Comparison of ENCODE assay signal across 27 cellular contexts in genomic region chr1:109361649-109362048, GRCh38. TPM values are rescaled to one million over a fixed set of nuclear protein-coding genes. Genes with fewer than 3 reads are reported as not detected.
DNase-seq lines count a peak whose midpoint lies in the region; ATAC-seq and TF ChIP-seq lines count a peak whose summit lies in the region.
"Had no signal": no experiment of that assay in that cellular context is flagged by ENCODE, and none has a peak within 500 bp of the region (broad histone marks: within the 10 kb centered on the region; RNA-seq: fewer than 3 reads in every experiment).

No MANE protein-coding gene starts in this region.

- TF ChIP-seq CTCF in OCI-LY7 (conservative IDR thresholded peaks at IDR 0.05; ENCODE audit: low read length) = no peak
- no peak for TF ChIP-seq CTCF in fibroblast of villous mesenchyme (IDR thresholded peaks at IDR 0.05; ENCODE audit: insufficient read depth, low read depth, low read length)

- H3K36me3 Mint-ChIP-seq in activated CD4-positive, alpha-beta T cell treated with anti-CD3 and anti-CD28 coated beads for 36 hours (ENCODE audit: low read depth) = no peaks in the 10 kb centered on the region
- peaks cover 0 to 4% (median 3%) of the 10 kb centered on the region in 3 donors for H3K36me3 Mint-ChIP-seq in naive thymus-derived CD8-positive, alpha-beta T cell
- H3K36me3 Mint-ChIP-seq: activated CD4-positive, alpha-beta memory T cell treated with anti-CD3 and anti-CD28 coated beads for 36 hours; activated naive CD4-positive, alpha-beta T cell treated with anti-CD3 and anti-CD28 coated beads, Interleukin-2, amount 50 U/mL, for 72 hours had no signal

- no peak overlapping the region for H3K4me3 Mint-ChIP-seq in activated CD4-positive, alpha-beta T cell treated with anti-CD3 and anti-CD28 coated beads for 36 hours
- H3K4me3 Mint-ChIP-seq in naive thymus-derived CD8-positive, alpha-beta T cell = no peak overlapping the region
- H3K4me3 Mint-ChIP-seq: activated CD4-positive, alpha-beta memory T cell treated with anti-CD3 and anti-CD28 coated beads for 36 hours; activated T-cell treated with anti-CD3 and anti-CD28 coated beads, Interleukin-2, amount 50 U/mL, for 72 hours; naive thymus-derived CD4-positive, alpha-beta T cell; T-helper 1 cell treated with Interleukin-12 subunit alpha and Interleukin-12 subunit beta and Interleukin-4 antibody, amounts not matched to agents 30 μg/mL and 1 μg/mL, for 36 hours had no signal

- 0 out of 2 replicates have a peak overlapping the region, but pooled peaks have one; percentile 37 for H3K4me2 ChIP-seq in OCI-LY7 (ENCODE audit: low read length)

- CTCF ChIA-PET in activated CD4-positive, alpha-beta T cell treated with anti-CD3 and anti-CD28 coated beads for 36 hours (lab: Charles Lee) = interaction anchor here (0.8 to 1.6 kb wide), 4 partner anchors 10 to 84 kb away, joined by 3 to 7 read pairs (median 4); partner anchors contain the start of gene PSRC1
- CTCF ChIA-PET in OCI-LY7 (lab: Charles Lee; ENCODE audit: unreplicated experiment) = no interaction called here

- BruUV-seq in OCI-LY7 (replicated peaks; lab: Mats Ljungman, UMichigan) = no TSS peak

- DNase-seq in activated CD4-positive, alpha-beta T cell treated with anti-CD3 and anti-CD28 coated beads for 36 hours = no peak
- DNase-seq in activated CD4-positive, alpha-beta T cell treated with anti-CD3 and anti-CD28 coated beads, Interleukin-2, amount 50 U/mL, for 48 hours = no peak
- DNase-seq in OCI-LY7 (ENCODE audit: low spot score) (no peak), fibroblast of villous mesenchyme (ENCODE audit: low read depth) (peak; percentile 67)
- no peak for DNase-seq in naive thymus-derived CD8-positive, alpha-beta T cell
- DNase-seq: activated CD4-positive, alpha-beta memory T cell treated with anti-CD3 and anti-CD28 coated beads for 36 hours; activated T-cell treated with anti-CD3 and anti-CD28 coated beads, Interleukin-2, amount 50 U/mL, for 72 hours; DND-41; effector CD8-positive, alpha-beta T cell; esophagus squamous epithelium; heart right ventricle; naive thymus-derived CD4-positive, alpha-beta T cell; NCI-H2107; NCI-H524; SHP77; stimulated activated CD4-positive, alpha-beta T cell treated with anti-CD3 and anti-CD28 coated beads, Interleukin-4, amount 100 ng/mL, for 4 hours; thyroid gland had no signal

- H3K4me1 ChIP-seq in OCI-LY7 (ENCODE audit: insufficient read depth, low read length, poor library complexity, severe bottlenecking) = peaks cover 37% of the 10 kb centered on the region

- peak; percentile 44 for ATAC-seq in activated CD4-positive, alpha-beta T cell treated with anti-CD3 and anti-CD28 coated beads for 36 hours
- no peak for ATAC-seq in naive thymus-derived CD8-positive, alpha-beta T cell
- no peak for ATAC-seq in HG03520 (IDR thresholded peaks at IDR 0.05; ENCODE audit: unreplicated experiment)
- ATAC-seq in activated CD4-positive, CD25-positive, alpha-beta regulatory T cell treated with anti-CD3 and anti-CD28 coated beads, Interleukin-2, amount 50 U/mL, for 24 hours = no peak
- ATAC-seq: activated T-cell treated with anti-CD3 and anti-CD28 coated beads, Interleukin-2, amount 50 U/mL, for 72 hours; K562; naive thymus-derived CD4-positive, alpha-beta T cell had no signal

- H3K27me3 Mint-ChIP-seq in activated CD4-positive, alpha-beta T cell treated with anti-CD3 and anti-CD28 coated beads for 36 hours = peaks cover 11% of the 10 kb centered on the region
- peaks cover 0 to 6% (median 1%) of the 10 kb centered on the region in 5 donors for H3K27me3 Mint-ChIP-seq in naive thymus-derived CD8-positive, alpha-beta T cell

- no peak overlapping the region for H3K27ac Mint-ChIP-seq in activated CD4-positive, alpha-beta T cell treated with anti-CD3 and anti-CD28 coated beads for 36 hours
- H3K27ac Mint-ChIP-seq in naive thymus-derived CD8-positive, alpha-beta T cell = no peak overlapping the region
- H3K27ac Mint-ChIP-seq: activated CD4-positive, alpha-beta memory T cell treated with anti-CD3 and anti-CD28 coated beads for 36 hours; activated naive CD4-positive, alpha-beta T cell treated with anti-CD3 and anti-CD28 coated beads, Interleukin-2, amount 50 U/mL, for 72 hours; activated T-cell treated with anti-CD3 and anti-CD28 coated beads, Interleukin-2, amount 50 U/mL, for 72 hours; naive thymus-derived CD4-positive, alpha-beta T cell; T-helper 1 cell treated with Interleukin-12 subunit alpha and Interleukin-12 subunit beta and Interleukin-4 antibody, amounts not matched to agents 30 μg/mL and 1 μg/mL, for 36 hours had no signal

- H4K20me1 ChIP-seq in OCI-LY7 (ENCODE audit: insufficient read depth, low read length) = no peaks in the 10 kb centered on the region

- no peak overlapping the region for H3K27ac ChIP-seq in OCI-LY7 (ENCODE audit: low read depth, low read length, poor library complexity, severe bottlenecking)
- peak overlapping the region; percentile 53 for H3K27ac ChIP-seq in temporal lobe (ENCODE audit: low read depth, low read length)
- H3K27ac ChIP-seq: HL-60, VCaP had no signal

- POLR2A ChIA-PET in activated CD4-positive, alpha-beta T cell treated with anti-CD3 and anti-CD28 coated beads for 36 hours (lab: Charles Lee) = no interaction called here
- POLR2A ChIA-PET in OCI-LY7 (lab: Charles Lee) = interaction anchor here (0.8 to 1.6 kb wide), 3 partner anchors 9 to 54 kb away, joined by 3 to 7 read pairs (median 3); no protein-coding TSS in a partner anchor
- POLR2A ChIA-PET in naive thymus-derived CD8-positive, alpha-beta T cell (lab: Charles Lee) = no interaction called here

- intact Hi-C loops in activated CD4-positive, alpha-beta T cell treated with anti-CD3 and anti-CD28 coated beads for 36 hours (cut with DNase I, micrococcal nuclease) = no loop called here
- intact Hi-C loops in OCI-LY7 (cut with micrococcal nuclease; ENCODE audit: unreplicated experiment) = no loop called here

- no peaks in the 10 kb centered on the region for H3K9me2 ChIP-seq in OCI-LY7 (ENCODE audit: insufficient read depth, low read length)

- H2AFZ ChIP-seq in OCI-LY7 (ENCODE audit: low read length) = no peak overlapping the region

- no peaks in the 10 kb centered on the region for H3K79me2 ChIP-seq in OCI-LY7 (ENCODE audit: insufficient read depth, low read depth, low read length)

- H3K36me3 ChIP-seq in OCI-LY7 (ENCODE audit: insufficient read depth, low read length) = peaks cover 25% of the 10 kb centered on the region

- H3K9me3 Mint-ChIP-seq in activated CD4-positive, alpha-beta T cell treated with anti-CD3 and anti-CD28 coated beads for 36 hours (ENCODE audit: low read depth) = no peaks in the 10 kb centered on the region
- H3K9me3 Mint-ChIP-seq in naive thymus-derived CD8-positive, alpha-beta T cell = no peaks in the 10 kb centered on the region
- H3K9me3 Mint-ChIP-seq: activated CD4-positive, alpha-beta memory T cell treated with anti-CD3 and anti-CD28 coated beads for 36 hours; activated naive CD4-positive, alpha-beta T cell treated with anti-CD3 and anti-CD28 coated beads, Interleukin-2, amount 50 U/mL, for 72 hours; activated T-cell treated with anti-CD3 and anti-CD28 coated beads, Interleukin-2, amount 50 U/mL, for 72 hours; naive thymus-derived CD4-positive, alpha-beta T cell; T-helper 1 cell treated with Interleukin-12 subunit alpha and Interleukin-12 subunit beta and Interleukin-4 antibody, amounts not matched to agents 30 μg/mL and 1 μg/mL, for 36 hours had no signal

- no peaks in the 10 kb centered on the region for H3K4me1 Mint-ChIP-seq in activated CD4-positive, alpha-beta T cell treated with anti-CD3 and anti-CD28 coated beads for 36 hours
- no peaks in the 10 kb centered on the region for H3K4me1 Mint-ChIP-seq in naive thymus-derived CD8-positive, alpha-beta T cell

- no peaks in the 10 kb centered on the region for H3K9me3 ChIP-seq in OCI-LY7 (ENCODE audit: low read length)
- H3K9me3 ChIP-seq: esophagus squamous epithelium, heart right ventricle, thyroid gland had no signal

- no peak overlapping the region for H3K4me3 ChIP-seq in OCI-LY7 (ENCODE audit: low read depth, low read length, poor library complexity, severe bottlenecking)
- no peak overlapping the region for H3K4me3 ChIP-seq in fibroblast of villous mesenchyme (ENCODE audit: low read depth, low read length)
- H3K4me3 ChIP-seq: esophagus squamous epithelium, HAP-1, heart right ventricle, K562, lung, thyroid gland had no signal

RNA-seq across cellular contexts. Expression of gene SORT1, which starts 36.1 kb away (rescaled TPM):
- under 1 TPM; 0.39 to 0.55 TPM for total RNA-seq in activated CD4-positive, alpha-beta T cell treated with anti-CD3 and anti-CD28 coated beads for 36 hours
- total RNA-seq in OCI-LY7 (2014; rRNA removed; shearing (Covaris generic)) = 16.2 and 21.8 TPM in 2 replicates
- 40.8 and 45.5 TPM in 2 replicates for total RNA-seq in OCI-LY7 (2022)
- 38.4 and 41.9 TPM in 2 replicates for total RNA-seq in fibroblast of villous mesenchyme
- 46.7 TPM for total RNA-seq in temporal lobe
- total RNA-seq in naive thymus-derived CD8-positive, alpha-beta T cell = 1 to 10 TPM; 2.2 to 2.5 TPM
- polyA plus RNA-seq in naive thymus-derived CD8-positive, alpha-beta T cell = 1 to 10 TPM in 2 of 3 donors, under 1 TPM in 1; 0.43 to 1.6 (median 1.2) TPM
- polyA plus RNA-seq: naive thymus-derived CD4-positive, alpha-beta T cell had no signal

RNA-seq across cellular contexts. Expression of gene MYBPHL, which starts 54.8 kb away (rescaled TPM):
- total RNA-seq in activated CD4-positive, alpha-beta T cell treated with anti-CD3 and anti-CD28 coated beads for 36 hours = not detected
- 0.16 TPM in 1 of 2 replicates, not detected in the other for total RNA-seq in OCI-LY7 (2014; rRNA removed; shearing (Covaris generic))
- total RNA-seq in OCI-LY7 (2022) = 0.35 TPM in 1 of 2 replicates, not detected in the other
- total RNA-seq in fibroblast of villous mesenchyme = not detected in 2 replicates
- total RNA-seq in temporal lobe = not detected
- not detected for total RNA-seq in naive thymus-derived CD8-positive, alpha-beta T cell
- not detected for polyA plus RNA-seq in naive thymus-derived CD8-positive, alpha-beta T cell
- total RNA-seq: activated CD4-positive, alpha-beta memory T cell treated with anti-CD3 and anti-CD28 coated beads for 36 hours; activated naive CD4-positive, alpha-beta T cell treated with anti-CD3 and anti-CD28 coated beads, Interleukin-2, amount 50 U/mL, for 72 hours; activated T-cell treated with anti-CD3 and anti-CD28 coated beads, Interleukin-2, amount 50 U/mL, for 72 hours; esophagus squamous epithelium; naive thymus-derived CD4-positive, alpha-beta T cell; thyroid gland had no signal
- polyA plus RNA-seq: naive thymus-derived CD4-positive, alpha-beta T cell had no signal

Comparison
In these comparisons a context has a peak if more than half of its experiments do, and no peak if none do; other contexts are left out.
1. RNA of gene SORT1, which starts 36.1 kb away (total RNA-seq): 46.7 TPM in temporal lobe (single experiment), 16.2 to 45.5 TPM in OCI-LY7 and 38.4 to 41.9 TPM in fibroblast of villous mesenchyme; 2.2 to 2.5 TPM in naive thymus-derived CD8-positive, alpha-beta T cell and 0.39 to 0.55 TPM in activated CD4-positive, alpha-beta T cell treated with anti-CD3 and anti-CD28 coated beads for 36 hours; every median in the first group is over 4 times any median in the second.